ENCODE assay signal across 17 cellular contexts in genomic region chr2:217880891-217881290, GRCh38.
DNase-seq lines count a peak whose midpoint lies in the region; ATAC-seq and TF ChIP-seq lines count a peak whose summit lies in the region.
"Had no signal": no experiment of that assay in that cellular context is flagged by ENCODE, and none has a peak within 500 bp of the region (broad histone marks: within the 10 kb centered on the region; RNA-seq: fewer than 3 reads in every experiment).

No MANE protein-coding gene starts in this region.

- H3K4me1 Mint-ChIP-seq in mesothelial cell of epicardium = peaks cover 3% of the 10 kb centered on the region

- no peak overlapping the region for H3K4me3 Mint-ChIP-seq in mesothelial cell of epicardium

- no peak overlapping the region for H3K9ac ChIP-seq in skeletal muscle tissue (ENCODE audit: low read depth in 1 of 3, low read length in 3 of 3)

- TF ChIP-seq CTCF in mesothelial cell of epicardium (IDR thresholded peaks at IDR 0.05; ENCODE audit: unreplicated experiment) = no peak

- DNase-seq in CD1c-positive myeloid dendritic cell (ENCODE audit: extremely low spot score) = peak; percentile 44
- DNase-seq in brain pericyte (ENCODE audit: low read depth, low spot score) = peak; percentile 90
- peak; percentile 38 for DNase-seq in medulla oblongata (ENCODE audit: extremely low spot score)
- DNase-seq in stimulated activated CD4-positive, alpha-beta T cell treated with anti-CD3 and anti-CD28 coated beads, Interleukin-4, amount 100 ng/mL, for 24 hours = no peak
- DNase-seq in mesothelial cell of epicardium (ENCODE audit: low spot score in 2 of 2, unreplicated experiment in 2 of 2) = no peak
- DNase-seq in stimulated activated CD4-positive, alpha-beta T cell treated with anti-CD3 and anti-CD28 coated beads, Interleukin-4, amount 100 ng/mL, for 4 hours = no peak
- DNase-seq: activated CD4-positive, alpha-beta T cell treated with anti-CD3 and anti-CD28 coated beads, Interleukin-2, amount 50 U/mL, for 4 hours; activated T-cell treated with anti-CD3 and anti-CD28 coated beads for 4 hours; BE2C; Caco-2; kidney; NCI-H1048; NCI-H2029 treated with DMSO at 0.1 percent for 48 hours; NCI-H510A had no signal

- no peak for ATAC-seq in HG03095 (IDR thresholded peaks at IDR 0.05; ENCODE audit: unreplicated experiment)

- peaks cover 50 to 81% (median 67%) of the 10 kb centered on the region in 3 donors for H3K36me3 ChIP-seq in skeletal muscle tissue (ENCODE audit: control insufficient read depth in 3 of 3, insufficient read depth in 3 of 3, low read length in 3 of 3)

- no peaks in the 10 kb centered on the region for H3K27me3 ChIP-seq in skeletal muscle tissue (ENCODE audit: control insufficient read depth in 3 of 3, insufficient read depth in 3 of 3, low read length in 3 of 3)
- H3K27me3 ChIP-seq: BE2C had no signal

- no peak overlapping the region for H3K27ac Mint-ChIP-seq in mesothelial cell of epicardium

- peak overlapping the region; percentile 10 for H3K27ac ChIP-seq in skeletal muscle tissue (ENCODE audit: low read depth, low read length)
- H3K27ac ChIP-seq: VCaP had no signal

- H3K4me3 ChIP-seq in skeletal muscle tissue (ENCODE audit: low read length in 3 of 3) = no peak overlapping the region

- H3K9me3 ChIP-seq in skeletal muscle tissue (ENCODE audit: control insufficient read depth in 3 of 3, low read length in 3 of 3) = no peaks in the 10 kb centered on the region
- H3K9me3 ChIP-seq: BE2C, Caco-2 had no signal

- H3K4me1 ChIP-seq in skeletal muscle tissue (ENCODE audit: control insufficient read depth in 3 of 3, insufficient read depth in 3 of 3, low read length in 3 of 3) = peaks cover 13 to 27% (median 20%) of the 10 kb centered on the region in 3 donors
- H3K4me1 ChIP-seq: Caco-2 had no signal

- H3K9me3 Mint-ChIP-seq in mesothelial cell of epicardium = no peaks in the 10 kb centered on the region

- peaks cover 37% of the 10 kb centered on the region for H3K36me3 Mint-ChIP-seq in mesothelial cell of epicardium

- no peaks in the 10 kb centered on the region for H3K27me3 Mint-ChIP-seq in mesothelial cell of epicardium (ENCODE audit: low read depth)

Comparison
In these comparisons a context has a peak if more than half of its experiments do, and no peak if none do; other contexts are left out.
1. DNase-seq: peak in CD1c-positive myeloid dendritic cell (single experiment), brain pericyte (single experiment) and medulla oblongata (single experiment); none in stimulated activated CD4-positive, alpha-beta T cell treated with anti-CD3 and anti-CD28 coated beads, Interleukin-4, amount 100 ng/mL, for 24 hours (single experiment), mesothelial cell of epicardium (0 of 2) and stimulated activated CD4-positive, alpha-beta T cell treated with anti-CD3 and anti-CD28 coated beads, Interleukin-4, amount 100 ng/mL, for 4 hours (0 of 2).